In the genomic region with DNA sequence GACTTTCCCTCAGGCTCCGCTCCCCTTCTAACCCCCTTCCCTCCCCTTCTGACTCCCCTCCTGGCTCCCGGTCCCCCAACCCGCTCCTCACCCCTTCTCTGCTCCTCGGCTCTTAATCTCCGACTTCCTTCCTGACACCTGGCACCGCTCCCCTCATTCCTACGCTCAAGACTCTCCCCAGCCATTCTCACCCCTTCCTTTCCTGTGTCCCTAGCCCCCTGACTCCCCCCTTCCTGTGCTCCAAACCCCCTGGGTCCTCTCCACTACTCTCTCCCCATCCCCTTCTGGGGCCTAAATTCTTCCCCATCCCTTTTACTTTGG, we compare ENCODE assay signal across 8 cellular contexts. TPM values are rescaled to one million over a fixed set of nuclear protein-coding genes. Genes with fewer than 3 reads are reported as not detected.
DNase-seq lines count a peak whose midpoint lies in the region; ATAC-seq lines count a peak whose summit lies in the region.

No MANE protein-coding gene starts in this region.

- H3K27ac ChIP-seq in iPS-20b (ENCODE audit: low read length), result no peak overlapping the region
- H3K27ac ChIP-seq in subcutaneous abdominal adipose tissue (ENCODE audit: low read depth, low read length), result peak overlapping the region; percentile 67

- peaks cover 4% of the 10 kb centered on the region; the same call in 1 of the 2 replicates for H3K4me1 ChIP-seq in iPS-20b (ENCODE audit: insufficient read depth, low read length)
- H3K4me1 ChIP-seq in subcutaneous abdominal adipose tissue (ENCODE audit: control insufficient read depth in 5 of 5, insufficient read depth in 5 of 5, low read length in 5 of 5), result peaks cover 2 to 13% (median 11%) of the 10 kb centered on the region in 5 donors

- no peaks in the 10 kb centered on the region for H3K9me3 Mint-ChIP-seq in T-helper 1 cell treated with Interleukin-12 subunit alpha and Interleukin-12 subunit beta and Interleukin-4 antibody, amounts not matched to agents 30 μg/mL and 1 μg/mL, for 36 hours
- no peaks in the 10 kb centered on the region for H3K9me3 Mint-ChIP-seq in activated T-helper 17 cell treated with anti-CD3 and anti-CD28 coated beads, Interleukin-2, amount 50 U/mL, for 72 hours

- no peaks in the 10 kb centered on the region for H3K27me3 Mint-ChIP-seq in T-helper 1 cell treated with Interleukin-12 subunit alpha and Interleukin-12 subunit beta and Interleukin-4 antibody, amounts not matched to agents 30 μg/mL and 1 μg/mL, for 36 hours (ENCODE audit: low read depth)
- no peaks in the 10 kb centered on the region for H3K27me3 Mint-ChIP-seq in activated T-helper 17 cell treated with anti-CD3 and anti-CD28 coated beads, Interleukin-2, amount 50 U/mL, for 72 hours

- DNase-seq in T-helper 1 cell (no peak), NCI-H1436 (lab: John Stamatoyannopoulos, UW) (no peak), superior temporal gyrus (ENCODE audit: extremely low spot score) (no peak), SHP77 treated with DMSO at 0.1 percent for 48 hours (lab: John Stamatoyannopoulos, UW) (no peak)

- H3K36me3 ChIP-seq in iPS-20b (ENCODE audit: insufficient read depth, low read depth, low read length) (peaks cover 20% of the 10 kb centered on the region), subcutaneous abdominal adipose tissue (ENCODE audit: control insufficient read depth in 5 of 5, insufficient read depth in 5 of 5, low read length in 5 of 5) (peaks cover 0 to 31% (median 19%) of the 10 kb centered on the region in 5 donors)

- H3K36me3 Mint-ChIP-seq in T-helper 1 cell treated with Interleukin-12 subunit alpha and Interleukin-12 subunit beta and Interleukin-4 antibody, amounts not matched to agents 30 μg/mL and 1 μg/mL, for 36 hours (ENCODE audit: low read depth), result peaks cover 26% of the 10 kb centered on the region
- H3K36me3 Mint-ChIP-seq in activated T-helper 17 cell treated with anti-CD3 and anti-CD28 coated beads, Interleukin-2, amount 50 U/mL, for 72 hours (ENCODE audit: low read depth), result peaks cover 52% of the 10 kb centered on the region

- H3K9ac ChIP-seq in iPS-20b (ENCODE audit: low read depth, low read length) (peak overlapping the region; percentile 80), subcutaneous abdominal adipose tissue (ENCODE audit: low read length in 5 of 5) (peak overlapping the region; percentile 48 to 91 (median 88))

- no peaks in the 10 kb centered on the region for H3K9me3 ChIP-seq in iPS-20b (ENCODE audit: insufficient read depth, low read depth, low read length)
- H3K9me3 ChIP-seq in subcutaneous abdominal adipose tissue (ENCODE audit: control insufficient read depth in 5 of 5, low read length in 5 of 5), result no peaks in the 10 kb centered on the region

- peak; percentile 12 for ATAC-seq in activated T-helper 17 cell treated with anti-CD3 and anti-CD28 coated beads, Interleukin-2, amount 50 U/mL, for 72 hours (replicated peaks)

- H3K27me3 ChIP-seq in iPS-20b (ENCODE audit: insufficient read depth, low read length) (no peaks in the 10 kb centered on the region), subcutaneous abdominal adipose tissue (ENCODE audit: control insufficient read depth in 5 of 5, insufficient read depth in 4 of 5, low read length in 5 of 5) (no peaks in the 10 kb centered on the region)

- peak overlapping the region; percentile 99 for H3K27ac Mint-ChIP-seq in T-helper 1 cell treated with Interleukin-12 subunit alpha and Interleukin-12 subunit beta and Interleukin-4 antibody, amounts not matched to agents 30 μg/mL and 1 μg/mL, for 36 hours
- peak overlapping the region; percentile 88 for H3K27ac Mint-ChIP-seq in activated T-helper 17 cell treated with anti-CD3 and anti-CD28 coated beads, Interleukin-2, amount 50 U/mL, for 72 hours

- H3K4me3 ChIP-seq in iPS-20b (ENCODE audit: low read length), result peak overlapping the region; percentile 85
- peak overlapping the region; percentile 76 to 86 (median 83) for H3K4me3 ChIP-seq in subcutaneous abdominal adipose tissue (ENCODE audit: low read depth in 1 of 5, low read length in 5 of 5)

- H3K4me1 Mint-ChIP-seq in T-helper 1 cell treated with Interleukin-12 subunit alpha and Interleukin-12 subunit beta and Interleukin-4 antibody, amounts not matched to agents 30 μg/mL and 1 μg/mL, for 36 hours (ENCODE audit: low read depth), result peaks cover 6% of the 10 kb centered on the region
- peaks cover 6% of the 10 kb centered on the region for H3K4me1 Mint-ChIP-seq in activated T-helper 17 cell treated with anti-CD3 and anti-CD28 coated beads, Interleukin-2, amount 50 U/mL, for 72 hours

- peak overlapping the region; percentile 99 for H3K4me3 Mint-ChIP-seq in T-helper 1 cell treated with Interleukin-12 subunit alpha and Interleukin-12 subunit beta and Interleukin-4 antibody, amounts not matched to agents 30 μg/mL and 1 μg/mL, for 36 hours
- peak overlapping the region; percentile 87 for H3K4me3 Mint-ChIP-seq in activated T-helper 17 cell treated with anti-CD3 and anti-CD28 coated beads, Interleukin-2, amount 50 U/mL, for 72 hours

RNA-seq across cellular contexts. Expression of a gene that starts 0.7 kb away (rescaled TPM):
- total RNA-seq in activated T-helper 17 cell treated with anti-CD3 and anti-CD28 coated beads, Interleukin-2, amount 50 U/mL, for 72 hours, result 100 to 1,000 TPM; 153 to 217 TPM

RNA-seq across cellular contexts. Expression of a gene that starts 10.6 kb away (rescaled TPM):
- total RNA-seq in activated T-helper 17 cell treated with anti-CD3 and anti-CD28 coated beads, Interleukin-2, amount 50 U/mL, for 72 hours, result 10 to 100 TPM; 41.1 to 69.7 TPM

RNA-seq across cellular contexts. Expression of a gene that starts 13.7 kb away (rescaled TPM):
- total RNA-seq in activated T-helper 17 cell treated with anti-CD3 and anti-CD28 coated beads, Interleukin-2, amount 50 U/mL, for 72 hours, result 1 to 10 TPM; 1.9 to 2.8 TPM

RNA-seq across cellular contexts. Expression of a gene that starts 28.6 kb away (rescaled TPM):
- not detected for total RNA-seq in activated T-helper 17 cell treated with anti-CD3 and anti-CD28 coated beads, Interleukin-2, amount 50 U/mL, for 72 hours

RNA-seq across cellular contexts. Expression of a gene that starts 31.0 kb away (rescaled TPM):
- total RNA-seq in activated T-helper 17 cell treated with anti-CD3 and anti-CD28 coated beads, Interleukin-2, amount 50 U/mL, for 72 hours, result 10 to 100 TPM; 53.8 to 56.1 TPM
